Comparison of ENCODE assay signal across 10 cellular contexts in genomic region chr10:60441515-60441914, GRCh38. TPM values are rescaled to one million over a fixed set of nuclear protein-coding genes. Genes with fewer than 3 reads are reported as not detected.
DNase-seq lines count a peak whose midpoint lies in the region; ATAC-seq and TF ChIP-seq lines count a peak whose summit lies in the region.
"Had no signal": no experiment of that assay in that cellular context is flagged by ENCODE, and none has a peak within 500 bp of the region (broad histone marks: within the 10 kb centered on the region; RNA-seq: fewer than 3 reads in every experiment).

No MANE protein-coding gene starts in this region.

- BruUV-seq in A673 (replicated peaks; lab: Mats Ljungman, UMichigan), result no TSS peak

- no peaks in the 10 kb centered on the region for H3K27me3 ChIP-seq in A673 (replicated peaks; ENCODE audit: insufficient read depth, low read depth, low read length, poor library complexity)

- H3K4me1 ChIP-seq in A673 (ENCODE audit: insufficient read depth, low read length, poor library complexity, severe bottlenecking), result peaks cover 14% of the 10 kb centered on the region

- DNase-seq in A673 (ENCODE audit: low spot score), result no peak
- peak; percentile 8 for DNase-seq in GM03348 (ENCODE audit: low spot score)
- peak; percentile 59 for DNase-seq in RKO (ENCODE audit: low spot score)
- peak; percentile 20 for DNase-seq in fibroblast of gingiva (ENCODE audit: low read depth)
- DNase-seq in DMS153 (lab: John Stamatoyannopoulos, UW), result no peak
- DNase-seq in foreskin melanocyte, result no peak
- no peak for DNase-seq in NCI-H1930 (lab: John Stamatoyannopoulos, UW)
- no peak for DNase-seq in left lobe of liver (ENCODE audit: low spot score)
- DNase-seq: NCI-H2107 had no signal

- TF ChIP-seq CTCF in A673 (conservative IDR thresholded peaks at IDR 0.05; ENCODE audit: low read depth, low read length), result peak; percentile 60; the same call in 1 of the 2 replicates

- no peaks in the 10 kb centered on the region for H3K9me3 ChIP-seq in A673 (ENCODE audit: low read depth, low read length, poor library complexity, severe bottlenecking)

- POLR2A ChIA-PET in A673 (lab: Charles Lee; ENCODE audit: low non-redundant PET), result no interaction called here

- no peak for ATAC-seq in left lobe of liver
- ATAC-seq: stimulated activated memory B cell treated with anti-CD40 and anti-IgM and Interleukin-4, amounts not matched to agents 10 μg/mL and 1 μg/mL and 100 μg/mL, for 72 hours had no signal

- intact Hi-C loops in A673 (cut with micrococcal nuclease; ENCODE audit: unreplicated experiment), result loop anchor here (5.0 kb wide), 1 partner anchor 814 kb away; no protein-coding TSS in a partner anchor

- CTCF ChIA-PET in A673 (lab: Charles Lee), result interaction anchor here (0.6 to 1.3 kb wide), 4 partner anchors 204 to 341 kb away, joined by 4 to 6 read pairs (median 4); no protein-coding TSS in a partner anchor

- H3K4me3 ChIP-seq in A673 (ENCODE audit: low read depth, low read length, poor library complexity, severe bottlenecking), result no peak overlapping the region

- no peak overlapping the region for H3K27ac ChIP-seq in A673 (ENCODE audit: low read depth, low read length, poor library complexity, severe bottlenecking)

- no peaks in the 10 kb centered on the region for H3K36me3 ChIP-seq in A673 (ENCODE audit: insufficient read depth, low read length, poor library complexity, severe bottlenecking)

RNA-seq across cellular contexts. Expression of gene ANK3, which starts 51.8 kb away (rescaled TPM):
- 13.5 and 16.3 TPM in 2 replicates for total RNA-seq in A673 (2021)
- total RNA-seq in left lobe of liver, result 13.4 TPM

Comparison
In these comparisons a context has a peak if more than half of its experiments do, and no peak if none do; other contexts are left out.
1. DNase-seq: peak in GM03348 (single experiment), RKO (single experiment) and fibroblast of gingiva (single experiment); none in A673 (single experiment), DMS153 (single experiment), foreskin melanocyte (single experiment), NCI-H1930 (0 of 2) and left lobe of liver (single experiment).